8 cellular contexts compared by ENCODE assay signal in genomic region chr10:110353244-110354119, GRCh38. TPM values are rescaled to one million over a fixed set of nuclear protein-coding genes. Genes with fewer than 3 reads are reported as not detected.
DNase-seq lines count a peak whose midpoint lies in the region; ATAC-seq, FAIRE-seq and TF ChIP-seq lines count a peak whose summit lies in the region.

No MANE protein-coding gene starts in this region.

- H3K4me3 ChIP-seq in DOHH2 (ENCODE audit: low read length) (peak overlapping the region; percentile 66; the same call in 1 of the 2 replicates), OCI-LY3 (ENCODE audit: low read length) (peak overlapping the region; percentile 50), lung (no peak overlapping the region)

- H3K4me1 ChIP-seq in DOHH2 (ENCODE audit: control insufficient read depth, low read length) (peaks cover 54% of the 10 kb centered on the region), OCI-LY3 (ENCODE audit: low read length) (peaks cover 71% of the 10 kb centered on the region), lung (ENCODE audit: control insufficient read depth in 2 of 2, insufficient read depth in 2 of 2, low read length in 2 of 2) (peaks cover 0 to 12% of the 10 kb centered on the region in 2 donors)

- no peaks in the 10 kb centered on the region for H3K9me2 ChIP-seq in DOHH2 (replicated peaks; ENCODE audit: control insufficient read depth, low read length)

- DNase-seq in amniotic epithelial cell (ENCODE audit: low read depth) (peak; percentile 73), lung (ENCODE audit: low spot score) (no peak), GM12892 (ENCODE audit: insufficient read length) (no peak), NCI-H187 (lab: John Stamatoyannopoulos, UW) (no peak)

- H3K79me2 ChIP-seq in DOHH2 (ENCODE audit: control insufficient read depth, low read length) (no peaks in the 10 kb centered on the region), OCI-LY3 (ENCODE audit: low read length) (no peaks in the 10 kb centered on the region)

- peak overlapping the region; percentile 70 for H3K4me2 ChIP-seq in DOHH2 (ENCODE audit: low read length)
- peak overlapping the region; percentile 97 for H3K4me2 ChIP-seq in OCI-LY3 (ENCODE audit: low read length)

- no peaks in the 10 kb centered on the region for H3K9me3 ChIP-seq in DOHH2 (ENCODE audit: control insufficient read depth, insufficient read depth, low read length)
- H3K9me3 ChIP-seq in OCI-LY3 (ENCODE audit: insufficient read depth, low read length): peaks cover 2% of the 10 kb centered on the region; the same call in 1 of the 2 replicates
- no peaks in the 10 kb centered on the region for H3K9me3 ChIP-seq in lung (ENCODE audit: control insufficient read depth in 2 of 2, insufficient read depth in 1 of 2, low read length in 1 of 2)

- no peak for TF ChIP-seq POLR2A in GM12892 (IDR thresholded peaks at IDR 0.05; ENCODE audit: low read depth, low read length)

- TF ChIP-seq CTCF in DOHH2 (IDR thresholded peaks at IDR 0.05; ENCODE audit: low read depth, low read length, poor library complexity, severe bottlenecking) (no peak), OCI-LY3 (IDR thresholded peaks at IDR 0.05; ENCODE audit: low read depth, low read length) (no peak), lung (IDR thresholded peaks at IDR 0.05; ENCODE audit: control extremely low read depth, extremely low read depth) (no peak)

- no peak overlapping the region for H3K27ac ChIP-seq in DOHH2 (ENCODE audit: low read depth, low read length)
- H3K27ac ChIP-seq in OCI-LY3 (ENCODE audit: low read length): peak overlapping the region; percentile 47; the same call in 1 of the 2 replicates
- no peak overlapping the region for H3K27ac ChIP-seq in lung (ENCODE audit: low read depth in 1 of 2, low read length in 1 of 2)

- WGBS in lung, 2 donors: 32 to 52% methylated on average over 14 of the region's 14 CpGs

- H3K27me3 ChIP-seq in DOHH2 (ENCODE audit: control insufficient read depth, low read length) (no peaks in the 10 kb centered on the region), OCI-LY3 (ENCODE audit: low read depth, low read length) (no peaks in the 10 kb centered on the region), lung (ENCODE audit: control insufficient read depth, insufficient read depth) (no peaks in the 10 kb centered on the region)

- H4K20me1 ChIP-seq in DOHH2 (ENCODE audit: control insufficient read depth, insufficient read depth, low read depth, low read length) (no peaks in the 10 kb centered on the region), OCI-LY3 (ENCODE audit: insufficient read depth, low read length) (no peaks in the 10 kb centered on the region)

- H3K36me3 ChIP-seq in DOHH2 (ENCODE audit: control insufficient read depth, low read length) (no peaks in the 10 kb centered on the region), OCI-LY3 (replicated peaks; ENCODE audit: low read depth, low read length) (peaks cover 3% of the 10 kb centered on the region), lung (ENCODE audit: control insufficient read depth in 2 of 2, insufficient read depth in 2 of 2, low read length in 2 of 2) (no peaks in the 10 kb centered on the region)

- ATAC-seq in lung (ENCODE audit: insufficient read depth, low FRiP score) (peak; percentile 38), GM18873 (IDR thresholded peaks at IDR 0.05; ENCODE audit: low FRiP score, unreplicated experiment) (no peak), HG03520 (IDR thresholded peaks at IDR 0.05; ENCODE audit: unreplicated experiment) (no peak)

- FAIRE-seq in GM12892 (lab: Jason Lieb, UNC): no peak

- H3K9ac ChIP-seq in OCI-LY3 (ENCODE audit: low read length): peak overlapping the region; percentile 75

- H2AFZ ChIP-seq in OCI-LY3 (ENCODE audit: low read depth, low read length): no peak overlapping the region

- H3F3A ChIP-seq in DOHH2 (ENCODE audit: control insufficient read depth, insufficient read depth): peaks cover 26% of the 10 kb centered on the region

RNA-seq across cellular contexts. Expression of gene SMNDC1, which starts 48.8 kb away (rescaled TPM):
- total RNA-seq in lung: 10 to 100 TPM; 24.4 to 29.2 TPM
- polyA plus RNA-seq in lung: 10 to 100 TPM; 11.8 to 13.3 TPM
- polyA plus RNA-seq in GM12892 (2012; ENCODE audit: missing spikeins): 30.7 TPM
